ENCODE assay signal across 33 cellular contexts in genomic region chr3:100127792-100128191, GRCh38.
"Had no signal": no experiment of that assay in that cellular context is flagged by ENCODE, and none has a peak within 500 bp of the region (broad histone marks: within the 10 kb centered on the region; RNA-seq: fewer than 3 reads in every experiment).

No MANE protein-coding gene starts in this region.

- DNase-seq: activated B cell treated with CpG ODN at 0.5 μM for 24 hours; activated CD4-positive, alpha-beta T cell treated with anti-CD3 and anti-CD28 coated beads for 48 hours; activated CD4-positive, alpha-beta T cell treated with anti-CD3 and anti-CD28 coated beads, Interleukin-2, amount 50 U/mL, for 1 hour; activated CD4-positive, alpha-beta T cell treated with anti-CD3 and anti-CD28 coated beads, Interleukin-2, amount 50 U/mL, for 48 hours; activated CD8-positive, alpha-beta memory T cell treated with anti-CD3 and anti-CD28 coated beads for 24 hours; activated CD8-positive, alpha-beta T cell treated with anti-CD3 and anti-CD28 coated beads for 36 hours; activated effector memory CD4-positive, alpha-beta T cell treated with Interleukin-2 at 50 U/mL for 16 hours; activated gamma-delta T cell treated with Interleukin-2 at 50 U/mL for 16 hours; activated naive CD4-positive, alpha-beta T cell treated with anti-CD3 and anti-CD28 coated beads, Interleukin-2, amount 50 U/mL, for 16 hours; activated naive CD4-positive, alpha-beta T cell treated with Interleukin-2 at 50 U/mL for 16 hours; activated T-cell treated with anti-CD3 and anti-CD28 coated beads, Interleukin-2, amount 50 U/mL, for 4 hours; amniotic stem cell; anterior cingulate cortex; brain microvascular endothelial cell; caudate nucleus; cortex of kidney; dermis blood vessel endothelial cell; effector CD4-positive, alpha-beta T cell; effector memory CD8-positive, alpha-beta T cell; esophagus squamous epithelium; foreskin melanocyte; T-helper 1 cell; T-helper 17 cell; T1000; WERI-Rb-1 had no signal

- FAIRE-seq: astrocyte, bronchial epithelial cell, colon, endometrium, endothelial cell of umbilical vein had no signal

- ATAC-seq: activated CD4-positive, CD25-positive, alpha-beta regulatory T cell treated with anti-CD3 and anti-CD28 coated beads, Interleukin-2, amount 50 U/mL, for 24 hours; activated CD8-positive, alpha-beta T cell treated with anti-CD3 and anti-CD28 coated beads for 36 hours; activated T-cell treated with anti-CD3 and anti-CD28 coated beads, Interleukin-2, amount 50 U/mL, for 4 hours; effector memory CD8-positive, alpha-beta T cell; gastroesophageal sphincter; T-helper 17 cell had no signal

- H3K4me3 ChIP-seq: esophagus squamous epithelium, gastroesophageal sphincter had no signal

- H3K9me3 ChIP-seq: esophagus squamous epithelium, gastroesophageal sphincter had no signal

- H3K36me3 ChIP-seq: brain microvascular endothelial cell, esophagus squamous epithelium, gastroesophageal sphincter, WERI-Rb-1 had no signal

- H3K27me3 ChIP-seq: brain microvascular endothelial cell, esophagus squamous epithelium, gastroesophageal sphincter had no signal

- H3K27ac ChIP-seq: brain microvascular endothelial cell, epithelial cell of prostate, esophagus squamous epithelium, gastroesophageal sphincter, WERI-Rb-1 had no signal
